12 cellular contexts compared by ENCODE assay signal in genomic region chr6:72553531-72554202, GRCh38.
DNase-seq lines count a peak whose midpoint lies in the region; ATAC-seq and TF ChIP-seq lines count a peak whose summit lies in the region.
"Had no signal": no experiment of that assay in that cellular context is flagged by ENCODE, and none has a peak within 500 bp of the region (broad histone marks: within the 10 kb centered on the region; RNA-seq: fewer than 3 reads in every experiment).

No MANE protein-coding gene starts in this region.

- no peaks in the 10 kb centered on the region for H3K79me2 ChIP-seq in neural cell (replicated peaks; ENCODE audit: insufficient read depth, low read length)

- no peaks in the 10 kb centered on the region for H3K36me3 Mint-ChIP-seq in CD8-positive, alpha-beta T cell
- H3K36me3 Mint-ChIP-seq in mesothelial cell of epicardium, result no peaks in the 10 kb centered on the region
- H3K36me3 Mint-ChIP-seq: natural killer cell had no signal

- TF ChIP-seq RAD21 in neural cell (conservative IDR thresholded peaks at IDR 0.05), result peak; percentile 10

- no peaks in the 10 kb centered on the region for H3K9me2 ChIP-seq in neural cell (ENCODE audit: insufficient read depth, low read length)

- H3K36me3 ChIP-seq in neural cell (ENCODE audit: insufficient read depth, low read length) (no peaks in the 10 kb centered on the region), HAP-1 (replicated peaks) (no peaks in the 10 kb centered on the region)
- no peaks in the 10 kb centered on the region for H3K36me3 ChIP-seq in CD8-positive, alpha-beta T cell (ENCODE audit: insufficient read depth, low read length)
- H3K36me3 ChIP-seq in effector memory CD4-positive, alpha-beta T cell (ENCODE audit: control insufficient read depth, insufficient read depth, low read length), result no peaks in the 10 kb centered on the region

- no peak for ATAC-seq in CD8-positive, alpha-beta T cell
- ATAC-seq: natural killer cell had no signal

- no peak overlapping the region for H3K4me3 Mint-ChIP-seq in CD8-positive, alpha-beta T cell
- H3K4me3 Mint-ChIP-seq in mesothelial cell of epicardium, result no peak overlapping the region
- H3K4me3 Mint-ChIP-seq: dendritic cell treated with granulocyte-macrophage colony-stimulating factor and Interleukin-4, amounts not matched to agents 40 ng/mL and 50 ng/mL, for 4 days; natural killer cell; T-helper 1 cell treated with Interleukin-12 subunit alpha and Interleukin-12 subunit beta and Interleukin-4 antibody, amounts not matched to agents 30 μg/mL and 1 μg/mL, for 36 hours had no signal

- CTCF ChIA-PET in CD8-positive, alpha-beta T cell (lab: Charles Lee), result no interaction called here

- in situ Hi-C loops in astrocyte of the cerebellum (cut with HindIII; ENCODE audit: low sequenced_read_pairs) (no loop called here), HAP-1 (cut with MboI; ENCODE audit: low sequenced_read_pairs) (no loop called here)

- no peaks in the 10 kb centered on the region for H3K9me3 ChIP-seq in neural cell (ENCODE audit: low read length)
- no peaks in the 10 kb centered on the region for H3K9me3 ChIP-seq in CD8-positive, alpha-beta T cell (ENCODE audit: low read length)
- H3K9me3 ChIP-seq in effector memory CD4-positive, alpha-beta T cell (ENCODE audit: control insufficient read depth, low read length), result no peaks in the 10 kb centered on the region
- no peaks in the 10 kb centered on the region for H3K9me3 ChIP-seq in HAP-1

- H3K4me2 ChIP-seq in neural cell (ENCODE audit: low read length), result peak overlapping the region; percentile 9

- H3K27ac Mint-ChIP-seq in CD8-positive, alpha-beta T cell, result no peak overlapping the region
- no peak overlapping the region for H3K27ac Mint-ChIP-seq in mesothelial cell of epicardium
- H3K27ac Mint-ChIP-seq: dendritic cell treated with granulocyte-macrophage colony-stimulating factor and Interleukin-4, amounts not matched to agents 40 ng/mL and 50 ng/mL, for 4 days; natural killer cell; T-helper 1 cell treated with Interleukin-12 subunit alpha and Interleukin-12 subunit beta and Interleukin-4 antibody, amounts not matched to agents 30 μg/mL and 1 μg/mL, for 36 hours had no signal

- peaks cover 5% of the 10 kb centered on the region for H3K27me3 ChIP-seq in neural cell (ENCODE audit: insufficient read depth, low read depth, low read length)
- H3K27me3 ChIP-seq in CD8-positive, alpha-beta T cell (ENCODE audit: insufficient read depth, low read length), result no peaks in the 10 kb centered on the region
- no peaks in the 10 kb centered on the region for H3K27me3 ChIP-seq in effector memory CD4-positive, alpha-beta T cell (replicated peaks; ENCODE audit: control insufficient read depth, insufficient read depth, low read length, poor library complexity, severe bottlenecking)
- H3K27me3 ChIP-seq in HAP-1 (ENCODE audit: low read depth), result no peaks in the 10 kb centered on the region

- peak; percentile 98 for TF ChIP-seq EP300 in neural cell (conservative IDR thresholded peaks at IDR 0.05; ENCODE audit: poor library complexity, severe bottlenecking)

- H3F3A ChIP-seq in neural cell (ENCODE audit: insufficient read depth, low read length, poor library complexity, severe bottlenecking), result peaks cover 4% of the 10 kb centered on the region

- H4K20me1 ChIP-seq in neural cell (ENCODE audit: insufficient read depth), result no peaks in the 10 kb centered on the region

- H2AFZ ChIP-seq in neural cell (ENCODE audit: low read depth, low read length), result no peak overlapping the region

- DNase-seq in EL, result peak; percentile 90
- peak; percentile 18 for DNase-seq in NCI-H1417 treated with DMSO at 0.1 percent for 48 hours (lab: John Stamatoyannopoulos, UW)
- peak; percentile 43 for DNase-seq in astrocyte of the cerebellum (ENCODE audit: low read depth)
- no peak for DNase-seq in CD8-positive, alpha-beta T cell
- DNase-seq in effector memory CD4-positive, alpha-beta T cell, result no peak
- no peak for DNase-seq in mesothelial cell of epicardium (ENCODE audit: low spot score in 2 of 2, unreplicated experiment in 2 of 2)
- no peak for DNase-seq in HAP-1 (ENCODE audit: low spot score in 2 of 2)
- DNase-seq: natural killer cell had no signal

- no peaks in the 10 kb centered on the region for H3K4me1 ChIP-seq in CD8-positive, alpha-beta T cell (ENCODE audit: insufficient read depth, low read length)
- H3K4me1 ChIP-seq in effector memory CD4-positive, alpha-beta T cell (ENCODE audit: control insufficient read depth, insufficient read depth, low read length, poor library complexity, severe bottlenecking), result no peaks in the 10 kb centered on the region
- H3K4me1 ChIP-seq in HAP-1, result no peaks in the 10 kb centered on the region

- intact Hi-C loops in CD8-positive, alpha-beta T cell (cut with DNase I, micrococcal nuclease), result no loop called here

- H3K4me3 ChIP-seq in astrocyte of the cerebellum (ENCODE audit: low read depth, low read length), result no peak overlapping the region
- no peak overlapping the region for H3K4me3 ChIP-seq in neural cell (ENCODE audit: low read length)
- no peak overlapping the region for H3K4me3 ChIP-seq in CD8-positive, alpha-beta T cell (ENCODE audit: low read depth, low read length)
- H3K4me3 ChIP-seq in effector memory CD4-positive, alpha-beta T cell (ENCODE audit: insufficient read depth, low read depth, low read length, poor library complexity, severe bottlenecking), result no peak overlapping the region
- H3K4me3 ChIP-seq in HAP-1, result no peak overlapping the region

- H3K27ac ChIP-seq in neural cell (ENCODE audit: low read length), result no peak overlapping the region
- no peak overlapping the region for H3K27ac ChIP-seq in CD8-positive, alpha-beta T cell (ENCODE audit: low read depth, low read length)
- no peak overlapping the region for H3K27ac ChIP-seq in effector memory CD4-positive, alpha-beta T cell (ENCODE audit: insufficient read depth, low read length, poor library complexity, severe bottlenecking)
- H3K27ac ChIP-seq: HL-60 had no signal

- H3K4me1 Mint-ChIP-seq in CD8-positive, alpha-beta T cell (ENCODE audit: low read depth), result no peaks in the 10 kb centered on the region
- H3K4me1 Mint-ChIP-seq in mesothelial cell of epicardium, result peaks cover 2% of the 10 kb centered on the region
- H3K4me1 Mint-ChIP-seq: natural killer cell had no signal

- peaks cover 2% of the 10 kb centered on the region for H3K27me3 Mint-ChIP-seq in CD8-positive, alpha-beta T cell (ENCODE audit: low read depth)
- H3K27me3 Mint-ChIP-seq in mesothelial cell of epicardium (ENCODE audit: low read depth), result no peaks in the 10 kb centered on the region
- H3K27me3 Mint-ChIP-seq: dendritic cell treated with granulocyte-macrophage colony-stimulating factor and Interleukin-4, amounts not matched to agents 40 ng/mL and 50 ng/mL, for 4 days had no signal

- POLR2A ChIA-PET in CD8-positive, alpha-beta T cell (lab: Charles Lee), result no interaction called here

- H3K9me3 Mint-ChIP-seq in CD8-positive, alpha-beta T cell, result no peaks in the 10 kb centered on the region
- H3K9me3 Mint-ChIP-seq in mesothelial cell of epicardium, result no peaks in the 10 kb centered on the region
- H3K9me3 Mint-ChIP-seq: dendritic cell treated with granulocyte-macrophage colony-stimulating factor and Interleukin-4, amounts not matched to agents 40 ng/mL and 50 ng/mL, for 4 days; natural killer cell; T-helper 1 cell treated with Interleukin-12 subunit alpha and Interleukin-12 subunit beta and Interleukin-4 antibody, amounts not matched to agents 30 μg/mL and 1 μg/mL, for 36 hours had no signal

- no peak overlapping the region for H3K9ac ChIP-seq in neural cell (ENCODE audit: low read length)

- TF ChIP-seq CTCF in astrocyte of the cerebellum (IDR thresholded peaks at IDR 0.05; ENCODE audit: low read depth, low read length, missing control alignments) (no peak), neural cell (IDR thresholded peaks at IDR 0.05; ENCODE audit: poor library complexity, severe bottlenecking) (no peak), mesothelial cell of epicardium (IDR thresholded peaks at IDR 0.05; ENCODE audit: unreplicated experiment) (no peak)
- TF ChIP-seq CTCF in CD8-positive, alpha-beta T cell (IDR thresholded peaks at IDR 0.05), result no peak

TF ChIP-seq in neural cell, 6 proteins besides CTCF, POLR2A, EP300 and RAD21:
- no peak for TF ChIP-seq TAF1 (IDR thresholded peaks at IDR 0.05; ENCODE audit: low read depth)
- no peak for TF ChIP-seq EZH2 (IDR thresholded peaks at IDR 0.05; ENCODE audit: borderline replicate concordance, insufficient read depth, low read length, poor library complexity, severe bottlenecking)
- TF ChIP-seq MXI1 (conservative IDR thresholded peaks at IDR 0.05; ENCODE audit: poor library complexity, severe bottlenecking), result peak; percentile 25
- peak; percentile 74 for TF ChIP-seq REST (IDR thresholded peaks at IDR 0.05; ENCODE audit: borderline replicate concordance)
- TF ChIP-seq SMC3 (conservative IDR thresholded peaks at IDR 0.05; ENCODE audit: poor library complexity), result no peak
- peak; percentile 95 for TF ChIP-seq POLR2AphosphoS5 (IDR thresholded peaks at IDR 0.05)
TF ChIP-seq in neural cell: peak in this region for 3.

Comparison
In these comparisons a context has a peak if more than half of its experiments do, and no peak if none do; other contexts are left out.
1. DNase-seq: peak in EL (single experiment), NCI-H1417 treated with DMSO at 0.1 percent for 48 hours (single experiment) and astrocyte of the cerebellum (single experiment); none in CD8-positive, alpha-beta T cell (0 of 7), effector memory CD4-positive, alpha-beta T cell (0 of 3), mesothelial cell of epicardium (0 of 2) and HAP-1 (0 of 2).